1 cellular context compared by ENCODE assay signal in the genomic region with DNA sequence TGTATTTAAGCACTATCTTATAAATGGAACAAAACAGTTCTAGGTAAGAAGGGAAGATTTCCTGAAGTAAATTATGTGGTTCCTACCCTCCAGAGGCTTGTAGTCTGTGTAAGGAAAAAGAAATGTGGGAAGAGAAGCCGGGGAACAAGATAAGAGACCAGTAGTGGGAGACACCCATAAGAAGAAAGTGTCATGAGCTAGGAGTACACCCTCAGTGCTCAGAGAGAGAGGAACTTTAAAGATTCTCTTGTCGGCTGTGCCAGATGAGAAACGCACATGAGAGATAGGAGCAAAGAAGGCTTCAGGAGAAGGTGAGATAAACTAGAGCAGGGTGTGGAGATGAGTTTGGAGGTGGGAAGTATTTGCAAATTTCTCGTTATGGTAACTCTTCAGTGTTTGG.
TF ChIP-seq lines count a peak whose summit lies in the region.

No MANE protein-coding gene starts in this region.

TF ChIP-seq in WTC11, 78 proteins besides CTCF, POLR2A, EP300 and RAD21 (continued from another document):
- no peak for TF ChIP-seq RORB (CRISPR knock-in tag; IDR thresholded peaks at IDR 0.05)
- no peak for TF ChIP-seq CREM (CRISPR knock-in tag; IDR thresholded peaks at IDR 0.05)
- TF ChIP-seq ZNF281 (CRISPR knock-in tag; IDR thresholded peaks at IDR 0.05) = no peak
- TF ChIP-seq PRRX2 (CRISPR knock-in tag; IDR thresholded peaks at IDR 0.05) = no peak
- no peak for TF ChIP-seq ZNF425 (CRISPR knock-in tag; conservative IDR thresholded peaks at IDR 0.05)
- no peak for TF ChIP-seq ZNF232 (CRISPR knock-in tag; IDR thresholded peaks at IDR 0.05)
- TF ChIP-seq IRF2 (CRISPR knock-in tag; IDR thresholded peaks at IDR 0.05; ENCODE audit: borderline replicate concordance, low read depth) = no peak
- no peak for TF ChIP-seq TP53 (CRISPR knock-in tag; IDR thresholded peaks at IDR 0.05)
- TF ChIP-seq, protein P1, sequence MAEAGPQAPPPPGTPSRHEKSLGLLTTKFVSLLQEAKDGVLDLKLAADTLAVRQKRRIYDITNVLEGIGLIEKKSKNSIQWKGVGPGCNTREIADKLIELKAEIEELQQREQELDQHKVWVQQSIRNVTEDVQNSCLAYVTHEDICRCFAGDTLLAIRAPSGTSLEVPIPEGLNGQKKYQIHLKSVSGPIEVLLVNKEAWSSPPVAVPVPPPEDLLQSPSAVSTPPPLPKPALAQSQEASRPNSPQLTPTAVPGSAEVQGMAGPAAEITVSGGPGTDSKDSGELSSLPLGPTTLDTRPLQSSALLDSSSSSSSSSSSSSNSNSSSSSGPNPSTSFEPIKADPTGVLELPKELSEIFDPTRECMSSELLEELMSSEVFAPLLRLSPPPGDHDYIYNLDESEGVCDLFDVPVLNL (CRISPR knock-in tag; IDR thresholded peaks at IDR 0.05; ENCODE audit: borderline replicate concordance, low read depth) = no peak
- no peak for TF ChIP-seq SOX15 (CRISPR knock-in tag; IDR thresholded peaks at IDR 0.05)
- TF ChIP-seq ERG (CRISPR knock-in tag; IDR thresholded peaks at IDR 0.05) = no peak
- no peak for TF ChIP-seq ZNF138 (CRISPR knock-in tag; conservative IDR thresholded peaks at IDR 0.05)
- TF ChIP-seq ATF1 (CRISPR knock-in tag; IDR thresholded peaks at IDR 0.05) = no peak
